Comparison of ENCODE assay signal across 22 cellular contexts in genomic region chr2:160522951-160523700, GRCh38. TPM values are rescaled to one million over a fixed set of nuclear protein-coding genes. Genes with fewer than 3 reads are reported as not detected.
A peak's percentile ranks its signal among the peaks of the same experiment; 100 is the strongest.
DNase-seq lines count a peak whose midpoint lies in the region; ATAC-seq and TF ChIP-seq lines count a peak whose summit lies in the region.
"Had no signal": no experiment of that assay in that cellular context is flagged by ENCODE, and none has a peak within 500 bp of the region (broad histone marks: within the 10 kb centered on the region; RNA-seq: fewer than 3 reads in every experiment).

No MANE protein-coding gene starts in this region.

- H3K9ac ChIP-seq in mesenchymal stem cell (ENCODE audit: low read length): peak overlapping the region; percentile 72

- H3K4me3 Mint-ChIP-seq in HFFc6: no peak overlapping the region; the same call in 1 of the 2 replicates
- H3K4me3 Mint-ChIP-seq: central memory CD8-positive, alpha-beta T cell; naive thymus-derived CD8-positive, alpha-beta T cell; stimulated activated naive B cell treated with anti-CD40 and anti-IgM and Interleukin-4, amounts not matched to agents 10 μg/mL and 1 μg/mL and 100 μg/mL, for 72 hours had no signal

- no peak overlapping the region for H2AK5ac ChIP-seq in mesenchymal stem cell (ENCODE audit: low read length, severe bottlenecking)

- no peak overlapping the region for H2AFZ ChIP-seq in mesenchymal stem cell (ENCODE audit: low read depth, low read length)
- H2AFZ ChIP-seq: PC-9 had no signal

- H3K4me3 ChIP-seq in astrocyte of the spinal cord (ENCODE audit: low read depth, low read length): no peak overlapping the region
- peak overlapping the region in 1 of 2 experiments; percentile 28 for H3K4me3 ChIP-seq in mesenchymal stem cell (ENCODE audit: insufficient read depth in 1 of 2, low read depth in 1 of 2, low read length in 2 of 2)
- H3K4me3 ChIP-seq: K562, PC-9, right lobe of liver had no signal

- TF ChIP-seq CTCF in HFFc6 (IDR thresholded peaks at IDR 0.05) (no peak), astrocyte of the spinal cord (IDR thresholded peaks at IDR 0.05; ENCODE audit: low read depth, low read length) (no peak)

- no peak overlapping the region for H2BK5ac ChIP-seq in mesenchymal stem cell (ENCODE audit: low read depth, low read length, poor library complexity, severe bottlenecking)

- no peak overlapping the region for H4K8ac ChIP-seq in mesenchymal stem cell (ENCODE audit: low read length)

- in situ Hi-C loops in astrocyte of the spinal cord (cut with HindIII; ENCODE audit: low sequenced_read_pairs): no loop called here

- no peak overlapping the region for H3K4ac ChIP-seq in mesenchymal stem cell (ENCODE audit: low read depth in 1 of 2, low read length in 2 of 2)

- no peaks in the 10 kb centered on the region; the same call in 1 of the 2 replicates for H3K36me3 Mint-ChIP-seq in HFFc6 (ENCODE audit: low read depth)
- H3K36me3 Mint-ChIP-seq: naive thymus-derived CD8-positive, alpha-beta T cell; stimulated activated naive B cell treated with anti-CD40 and anti-IgM and Interleukin-4, amounts not matched to agents 10 μg/mL and 1 μg/mL and 100 μg/mL, for 72 hours had no signal

- no peaks in the 10 kb centered on the region for H3K4me1 ChIP-seq in mesenchymal stem cell (ENCODE audit: control insufficient read depth, insufficient read depth, low read depth, low read length)
- H3K4me1 ChIP-seq: BE2C, right lobe of liver had no signal

- 89% methylated on average over 3 of the region's 4 CpGs for WGBS in mesenchymal stem cell

- H3K14ac ChIP-seq in mesenchymal stem cell (ENCODE audit: low read length in 2 of 2): no peak overlapping the region

- no peaks in the 10 kb centered on the region for H3K9me3 Mint-ChIP-seq in HFFc6
- H3K9me3 Mint-ChIP-seq: central memory CD8-positive, alpha-beta T cell had no signal

- no peak overlapping the region for H4K91ac ChIP-seq in mesenchymal stem cell (ENCODE audit: low read length)

- H3K4me2 ChIP-seq in mesenchymal stem cell (ENCODE audit: low read length, poor library complexity, severe bottlenecking): no peak overlapping the region
- H3K4me2 ChIP-seq: PC-9 had no signal

- no peak overlapping the region for H3K23ac ChIP-seq in mesenchymal stem cell (ENCODE audit: low read length in 2 of 2)

- H2BK15ac ChIP-seq in mesenchymal stem cell (ENCODE audit: low read depth, poor library complexity, severe bottlenecking): no peak overlapping the region

- no peak overlapping the region for H3K18ac ChIP-seq in mesenchymal stem cell (ENCODE audit: low read depth in 1 of 2, low read length in 2 of 2)

- no peaks in the 10 kb centered on the region for H3K27me3 Mint-ChIP-seq in HFFc6 (ENCODE audit: insufficient read depth)
- H3K27me3 Mint-ChIP-seq: naive thymus-derived CD8-positive, alpha-beta T cell had no signal

- peak overlapping the region; percentile 66; the same call in 1 of the 2 replicates for H3K27ac Mint-ChIP-seq in HFFc6
- H3K27ac Mint-ChIP-seq: naive thymus-derived CD8-positive, alpha-beta T cell; stimulated activated naive B cell treated with anti-CD40 and anti-IgM and Interleukin-4, amounts not matched to agents 10 μg/mL and 1 μg/mL and 100 μg/mL, for 72 hours had no signal

- H3K27me3 ChIP-seq in mesenchymal stem cell (ENCODE audit: control insufficient read depth in 1 of 2, insufficient read depth in 1 of 2, low read length in 2 of 2): no peaks in the 10 kb centered on the region
- H3K27me3 ChIP-seq: BE2C, right lobe of liver had no signal

- H3K36me3 ChIP-seq in mesenchymal stem cell (ENCODE audit: control insufficient read depth in 1 of 2, insufficient read depth in 2 of 2, low read depth in 1 of 2, low read length in 2 of 2): no peaks in the 10 kb centered on the region
- H3K36me3 ChIP-seq: BE2C, right lobe of liver had no signal

- no peak overlapping the region for H2BK120ac ChIP-seq in mesenchymal stem cell (ENCODE audit: low read depth, low read length)

- H3K9me3 ChIP-seq in mesenchymal stem cell (ENCODE audit: control insufficient read depth, low read length): no peaks in the 10 kb centered on the region
- H3K9me3 ChIP-seq: BE2C, right lobe of liver had no signal

- no peak for ATAC-seq in GM18498 (IDR thresholded peaks at IDR 0.05; ENCODE audit: unreplicated experiment)
- ATAC-seq: K562; left ventricle myocardium superior; naive thymus-derived CD8-positive, alpha-beta T cell; right lobe of liver; stimulated activated naive B cell treated with anti-CD40 and anti-IgM and Interleukin-4, amounts not matched to agents 10 μg/mL and 1 μg/mL and 100 μg/mL, for 72 hours had no signal

- peak; percentile 46 for DNase-seq in AG08395 (ENCODE audit: low spot score)
- peak; percentile 73 for DNase-seq in HFFc6
- peak; percentile 85 for DNase-seq in astrocyte of the spinal cord (ENCODE audit: low read depth, low spot score)
- peak; percentile 31 for DNase-seq in mesenchymal stem cell
- DNase-seq in T1000 (lab: John Stamatoyannopoulos, UW): no peak
- no peak for DNase-seq in NCI-H1092 treated with DMSO at 0.1 percent for 48 hours (lab: John Stamatoyannopoulos, UW)
- DNase-seq in cerebellar nuclear complex (lab: John Stamatoyannopoulos, UW): no peak
- DNase-seq: activated naive CD4-positive, alpha-beta T cell; BE2C; DMS153; GOT3; hypothalamus; left ventricle myocardium superior; naive thymus-derived CD8-positive, alpha-beta T cell; NCI-H1930; NCI-H524 treated with DMSO at 0.1 percent for 48 hours; PC-9; right lobe of liver; stimulated activated naive B cell treated with anti-CD40 and anti-IgM and Interleukin-4, amounts not matched to agents 10 μg/mL and 1 μg/mL and 100 μg/mL, for 72 hours had no signal

- peak overlapping the region; percentile 20 for H3K27ac ChIP-seq in mesenchymal stem cell (ENCODE audit: low read length, poor library complexity, severe bottlenecking)
- H3K27ac ChIP-seq: PC-9, right lobe of liver had no signal

- no peaks in the 10 kb centered on the region for H3K79me1 ChIP-seq in mesenchymal stem cell (replicated peaks; ENCODE audit: low read length, poor library complexity, severe bottlenecking)

- no peak overlapping the region for H2BK12ac ChIP-seq in mesenchymal stem cell (ENCODE audit: low read length in 2 of 2)

- H3K4me1 Mint-ChIP-seq in HFFc6 (ENCODE audit: low read depth): peaks cover 18% of the 10 kb centered on the region
- H3K4me1 Mint-ChIP-seq: central memory CD8-positive, alpha-beta T cell; stimulated activated naive B cell treated with anti-CD40 and anti-IgM and Interleukin-4, amounts not matched to agents 10 μg/mL and 1 μg/mL and 100 μg/mL, for 72 hours had no signal

RNA-seq across cellular contexts. Expression of gene RBMS1, which starts 29.5 kb away (rescaled TPM):
- 100 to 1,000 TPM in 3 of 6 experiments, 10 to 100 TPM in 3; 88.7 to 111 (median 96.1) TPM for total RNA-seq in HFFc6 (2021; fragmentation: NEBNext Ultra II Directional; extraction: Animal tissue kit (Norgen Biotek cat#: 25700))
- polyA plus RNA-seq in mesenchymal stem cell (2013, experiment 1 of 2): 159 TPM
- 180 TPM for polyA plus RNA-seq in mesenchymal stem cell (2013, experiment 2 of 2)

Comparison
In these comparisons a context has a peak if more than half of its experiments do, and no peak if none do; other contexts are left out.
1. DNase-seq: peak in AG08395 (single experiment), HFFc6 (single experiment), astrocyte of the spinal cord (single experiment) and mesenchymal stem cell (single experiment); none in T1000 (single experiment), NCI-H1092 treated with DMSO at 0.1 percent for 48 hours (single experiment) and cerebellar nuclear complex (0 of 2).